In genomic region chr1:11862890-11863289, GRCh38 we compare ENCODE assay signal across 1 cellular context.
TF ChIP-seq lines count a peak whose summit lies in the region.

No MANE protein-coding gene starts in this region.

TF ChIP-seq in GM12891, 5 proteins besides CTCF, POLR2A, EP300 and RAD21:
- TF ChIP-seq TAF1 (IDR thresholded peaks at IDR 0.05; ENCODE audit: low read depth, low read length), result no peak
- no peak for TF ChIP-seq POLR2AphosphoS5 (IDR thresholded peaks at IDR 0.05; ENCODE audit: low read depth, low read length)
- no peak for TF ChIP-seq POU2F2 (IDR thresholded peaks at IDR 0.05; ENCODE audit: low read depth, low read length)
- no peak for TF ChIP-seq PAX5 (IDR thresholded peaks at IDR 0.05; ENCODE audit: insufficient read depth, low read length, severe bottlenecking)
- TF ChIP-seq SPI1 (IDR thresholded peaks at IDR 0.05; ENCODE audit: low read depth, low read length), result no peak
TF ChIP-seq in GM12891: peak in this region for 0.
